In genomic region chr19:41863209-41863931, GRCh38 we compare ENCODE assay signal across 9 cellular contexts. TPM values are rescaled to one million over a fixed set of nuclear protein-coding genes. Genes with fewer than 3 reads are reported as not detected.
DNase-seq lines count a peak whose midpoint lies in the region; ATAC-seq lines count a peak whose summit lies in the region.
"Had no signal": no experiment of that assay in that cellular context is flagged by ENCODE, and none has a peak within 500 bp of the region (broad histone marks: within the 10 kb centered on the region; RNA-seq: fewer than 3 reads in every experiment).

No MANE protein-coding gene starts in this region.

- H3K36me3 Mint-ChIP-seq in activated T-cell treated with anti-CD3 and anti-CD28 coated beads, Interleukin-2, amount 50 U/mL, for 4 hours (ENCODE audit: insufficient read depth), result peaks cover 50% of the 10 kb centered on the region
- peaks cover 25 to 59% of the 10 kb centered on the region in 2 donors for H3K36me3 Mint-ChIP-seq in activated T-cell treated with anti-CD3 and anti-CD28 coated beads, Interleukin-2, amount 50 U/mL, for 72 hours (ENCODE audit: insufficient read depth in 2 of 2)
- peaks cover 90% of the 10 kb centered on the region for H3K36me3 Mint-ChIP-seq in stimulated activated effector memory CD8-positive, alpha-beta T cell treated with anti-CD3 and anti-CD28 coated beads, Interleukin-12 subunit alpha, Interleukin-12 subunit beta, amount 100 ng/mL, for 72 hours

- no peaks in the 10 kb centered on the region for H3K9me3 Mint-ChIP-seq in activated T-cell treated with anti-CD3 and anti-CD28 coated beads, Interleukin-2, amount 50 U/mL, for 4 hours
- H3K9me3 Mint-ChIP-seq in activated T-cell treated with anti-CD3 and anti-CD28 coated beads, Interleukin-2, amount 50 U/mL, for 72 hours, result no peaks in the 10 kb centered on the region
- no peaks in the 10 kb centered on the region for H3K9me3 Mint-ChIP-seq in stimulated activated effector memory CD8-positive, alpha-beta T cell treated with anti-CD3 and anti-CD28 coated beads, Interleukin-12 subunit alpha, Interleukin-12 subunit beta, amount 100 ng/mL, for 72 hours

- H3K4me1 Mint-ChIP-seq in activated T-cell treated with anti-CD3 and anti-CD28 coated beads, Interleukin-2, amount 50 U/mL, for 4 hours (ENCODE audit: low read depth), result peaks cover 66% of the 10 kb centered on the region
- H3K4me1 Mint-ChIP-seq in activated T-cell treated with anti-CD3 and anti-CD28 coated beads, Interleukin-2, amount 50 U/mL, for 72 hours (ENCODE audit: low read depth), result peaks cover 75% of the 10 kb centered on the region
- H3K4me1 Mint-ChIP-seq in stimulated activated effector memory CD8-positive, alpha-beta T cell treated with anti-CD3 and anti-CD28 coated beads, Interleukin-12 subunit alpha, Interleukin-12 subunit beta, amount 100 ng/mL, for 72 hours, result peaks cover 66% of the 10 kb centered on the region

- no peaks in the 10 kb centered on the region for H3K27me3 Mint-ChIP-seq in activated T-cell treated with anti-CD3 and anti-CD28 coated beads, Interleukin-2, amount 50 U/mL, for 4 hours (ENCODE audit: low read depth)
- H3K27me3 Mint-ChIP-seq in activated T-cell treated with anti-CD3 and anti-CD28 coated beads, Interleukin-2, amount 50 U/mL, for 72 hours (ENCODE audit: low read depth), result no peaks in the 10 kb centered on the region

- H3K27ac Mint-ChIP-seq in activated T-cell treated with anti-CD3 and anti-CD28 coated beads, Interleukin-2, amount 50 U/mL, for 72 hours, result peak overlapping the region; percentile 86
- H3K27ac Mint-ChIP-seq in stimulated activated effector memory CD8-positive, alpha-beta T cell treated with anti-CD3 and anti-CD28 coated beads, Interleukin-12 subunit alpha, Interleukin-12 subunit beta, amount 100 ng/mL, for 72 hours, result peak overlapping the region; percentile 95

- ATAC-seq in activated T-cell treated with anti-CD3 and anti-CD28 coated beads, Interleukin-2, amount 50 U/mL, for 4 hours, result no peak
- ATAC-seq in activated T-cell treated with anti-CD3 and anti-CD28 coated beads, Interleukin-2, amount 50 U/mL, for 72 hours (replicated peaks in 1 of 2), result no peak
- no peak for ATAC-seq in stimulated activated effector memory CD8-positive, alpha-beta T cell treated with anti-CD3 and anti-CD28 coated beads, Interleukin-12 subunit alpha, Interleukin-12 subunit beta, amount 100 ng/mL, for 72 hours

- peak overlapping the region; percentile 88 for H3K4me3 Mint-ChIP-seq in activated T-cell treated with anti-CD3 and anti-CD28 coated beads, Interleukin-2, amount 50 U/mL, for 4 hours
- peak overlapping the region; percentile 91 to 99 for H3K4me3 Mint-ChIP-seq in activated T-cell treated with anti-CD3 and anti-CD28 coated beads, Interleukin-2, amount 50 U/mL, for 72 hours
- peak overlapping the region; percentile 82 for H3K4me3 Mint-ChIP-seq in stimulated activated effector memory CD8-positive, alpha-beta T cell treated with anti-CD3 and anti-CD28 coated beads, Interleukin-12 subunit alpha, Interleukin-12 subunit beta, amount 100 ng/mL, for 72 hours

- no peak for DNase-seq in activated T-cell treated with anti-CD3 and anti-CD28 coated beads, Interleukin-2, amount 50 U/mL, for 4 hours
- no peak for DNase-seq in activated T-cell treated with anti-CD3 and anti-CD28 coated beads for 4 hours
- DNase-seq in activated T-cell treated with anti-CD3 and anti-CD28 coated beads, Interleukin-2, amount 50 U/mL, for 72 hours, result no peak
- no peak for DNase-seq in stimulated activated effector memory CD8-positive, alpha-beta T cell treated with anti-CD3 and anti-CD28 coated beads, Interleukin-12 subunit alpha, Interleukin-12 subunit beta, amount 100 ng/mL, for 72 hours (ENCODE audit: low spot score in 2 of 2)
- DNase-seq in NCI-H2081 (lab: John Stamatoyannopoulos, UW), result no peak
- DNase-seq in glomerular visceral epithelial cell (ENCODE audit: extremely low spot score), result no peak
- DNase-seq: kidney glomerular epithelial cell; NK-92 treated with Interleukin-12 subunit alpha and Interleukin-12 subunit beta, amount 100 ng/mL, for 24 hours; stimulated activated CD4-positive, alpha-beta T cell treated with anti-CD3 and anti-CD28 coated beads, Interleukin-4, amount 100 ng/mL, for 24 hours had no signal

RNA-seq across cellular contexts. Expression of gene RPS19, which starts 3.3 kb away (rescaled TPM):
- total RNA-seq in activated T-cell treated with anti-CD3 and anti-CD28 coated beads, Interleukin-2, amount 50 U/mL, for 4 hours, result 1,000 to 10,000 TPM; 3,437 to 3,718 (median 3,468) TPM
- total RNA-seq in activated T-cell treated with anti-CD3 and anti-CD28 coated beads, Interleukin-2, amount 50 U/mL, for 72 hours, result 1,000 to 10,000 TPM; 4,101 to 4,133 TPM

RNA-seq across cellular contexts. Expression of gene CD79A, which starts 13.7 kb away (rescaled TPM):
- total RNA-seq in activated T-cell treated with anti-CD3 and anti-CD28 coated beads, Interleukin-2, amount 50 U/mL, for 4 hours, result 1 to 10 TPM; 2.2 to 7.8 (median 2.7) TPM
- 10 to 100 TPM; 12.3 to 27.5 TPM for total RNA-seq in activated T-cell treated with anti-CD3 and anti-CD28 coated beads, Interleukin-2, amount 50 U/mL, for 72 hours

RNA-seq across cellular contexts. Expression of gene DMRTC2, which starts 18.5 kb away (rescaled TPM):
- total RNA-seq in activated T-cell treated with anti-CD3 and anti-CD28 coated beads, Interleukin-2, amount 50 U/mL, for 4 hours, result not detected
- total RNA-seq in activated T-cell treated with anti-CD3 and anti-CD28 coated beads, Interleukin-2, amount 50 U/mL, for 72 hours, result not detected

RNA-seq across cellular contexts. Expression of gene LYPD4, which starts 18.9 kb away (rescaled TPM):
- not detected for total RNA-seq in activated T-cell treated with anti-CD3 and anti-CD28 coated beads, Interleukin-2, amount 50 U/mL, for 4 hours
- not detected for total RNA-seq in activated T-cell treated with anti-CD3 and anti-CD28 coated beads, Interleukin-2, amount 50 U/mL, for 72 hours

RNA-seq across cellular contexts. Expression of gene ARHGEF1, which starts 19.6 kb away (rescaled TPM):
- total RNA-seq in activated T-cell treated with anti-CD3 and anti-CD28 coated beads, Interleukin-2, amount 50 U/mL, for 4 hours, result 100 to 1,000 TPM; 286 to 314 (median 301) TPM
- 100 to 1,000 TPM; 371 to 446 TPM for total RNA-seq in activated T-cell treated with anti-CD3 and anti-CD28 coated beads, Interleukin-2, amount 50 U/mL, for 72 hours
